Comparison of ENCODE assay signal across 1 cellular context in genomic region chr7:100881136-100881535, GRCh38.
TF ChIP-seq lines count a peak whose summit lies in the region.

No MANE protein-coding gene starts in this region.

TF ChIP-seq in IMR-90, 13 proteins besides CTCF, POLR2A, EP300 and RAD21:
- TF ChIP-seq RCOR1 (IDR thresholded peaks at IDR 0.05; ENCODE audit: insufficient replicate concordance, low read length): no peak
- TF ChIP-seq SMC3 (IDR thresholded peaks at IDR 0.05; ENCODE audit: low read depth, low read length): no peak
- TF ChIP-seq ELK1 (IDR thresholded peaks at IDR 0.05; ENCODE audit: borderline replicate concordance, low read depth, low read length): no peak
- TF ChIP-seq RFX5 (IDR thresholded peaks at IDR 0.05; ENCODE audit: low read depth, low read length): no peak
- TF ChIP-seq FOS (IDR thresholded peaks at IDR 0.05; ENCODE audit: low read depth, low read length): no peak
- TF ChIP-seq CHD1 (IDR thresholded peaks at IDR 0.05; ENCODE audit: low read depth, low read length): no peak
- no peak for TF ChIP-seq BHLHE40 (IDR thresholded peaks at IDR 0.05; ENCODE audit: low read depth, low read length)
- TF ChIP-seq USF2 (IDR thresholded peaks at IDR 0.05; ENCODE audit: low read depth, low read length): no peak
- TF ChIP-seq MXI1 (IDR thresholded peaks at IDR 0.05; ENCODE audit: borderline replicate concordance, low read depth, low read length): no peak
- TF ChIP-seq NFE2L2 (IDR thresholded peaks at IDR 0.05; ENCODE audit: low read depth, low read length): no peak
- TF ChIP-seq MAZ (IDR thresholded peaks at IDR 0.05; ENCODE audit: borderline replicate concordance, low read depth, low read length): no peak
- no peak for TF ChIP-seq CEBPB (IDR thresholded peaks at IDR 0.05; ENCODE audit: low read depth, low read length)
- no peak for TF ChIP-seq MAFK (IDR thresholded peaks at IDR 0.05; ENCODE audit: low read depth, low read length)
